Comparison of ENCODE assay signal across 27 cellular contexts in genomic region chr6:169131356-169131755, GRCh38.
DNase-seq lines count a peak whose midpoint lies in the region; ATAC-seq and TF ChIP-seq lines count a peak whose summit lies in the region.
"Had no signal": no experiment of that assay in that cellular context is flagged by ENCODE, and none has a peak within 500 bp of the region (broad histone marks: within the 10 kb centered on the region; RNA-seq: fewer than 3 reads in every experiment).

No MANE protein-coding gene starts in this region.

- no peaks in the 10 kb centered on the region for H3K79me2 ChIP-seq in fibroblast of lung (ENCODE audit: control insufficient read depth, insufficient read depth, low read length)

- DNase-seq in G401 (ENCODE audit: low spot score) (peak; percentile 12), NCI-H226 (peak; percentile 4), fibroblast of lung (ENCODE audit: low read depth in 2 of 2) (peak; percentile 13 to 46), pons (ENCODE audit: low spot score) (peak; percentile 55)
- no peak for DNase-seq in stimulated activated CD4-positive, alpha-beta T cell treated with anti-CD3 and anti-CD28 coated beads, Interleukin-1b, Interleukin-23, amount 100 ng/mL, for 48 hours
- DNase-seq: activated CD4-positive, alpha-beta memory T cell treated with anti-CD3 and anti-CD28 coated beads, Interleukin-2, amount 10 ng/mL, durations not matched to agents 7 days and 5 days; activated CD4-positive, alpha-beta T cell treated with anti-CD3 and anti-CD28 coated beads for 1 hour; activated CD8-positive, alpha-beta memory T cell treated with anti-CD3 and anti-CD28 coated beads, Interleukin-2, amount 50 U/mL, for 48 hours; endodermal cell; foreskin melanocyte; GF-D8; left colon; mesendoderm; NCI-H1105 treated with DMSO at 0.1 percent for 48 hours; NCI-H1930; NCI-H748 treated with DMSO at 0.1 percent for 48 hours; psoas muscle; SK-N-SH; transverse colon had no signal

- no peaks in the 10 kb centered on the region for H4K20me1 ChIP-seq in fibroblast of lung (ENCODE audit: control insufficient read depth, extremely low read depth, insufficient read depth, low read length)
- H4K20me1 ChIP-seq: BLaER1 had no signal

- in situ Hi-C loops in G401 (cut with HindIII; ENCODE audit: low sequenced_read_pairs): no loop called here

- H3K27me3 ChIP-seq in fibroblast of lung (ENCODE audit: control insufficient read depth, insufficient read depth, low read length): no peaks in the 10 kb centered on the region
- H3K27me3 ChIP-seq: BLaER1, neutrophil, transverse colon had no signal

- H3K4me3 ChIP-seq in fibroblast of lung (replicated peaks in 1 of 4; ENCODE audit: control extremely low read depth in 1 of 4, insufficient read depth in 1 of 4, low read depth in 3 of 4, low read length in 4 of 4): no peak overlapping the region
- H3K4me3 ChIP-seq: BLaER1, psoas muscle, transverse colon had no signal

- no peaks in the 10 kb centered on the region for H3K36me3 ChIP-seq in fibroblast of lung (ENCODE audit: control insufficient read depth, insufficient read depth, low read length)
- H3K36me3 ChIP-seq: BLaER1, neutrophil, transverse colon had no signal

- no peak overlapping the region for H3K9ac ChIP-seq in fibroblast of lung (ENCODE audit: insufficient read depth, low read length)
- H3K9ac ChIP-seq: BLaER1, SK-N-SH had no signal

- no peak overlapping the region for H3K4me2 ChIP-seq in fibroblast of lung (ENCODE audit: extremely low read depth, insufficient read depth, low read length)
- H3K4me2 ChIP-seq: BLaER1, SK-N-SH had no signal

- no peaks in the 10 kb centered on the region for H3K4me1 ChIP-seq in fibroblast of lung (ENCODE audit: control insufficient read depth, extremely low read depth, insufficient read depth, low read length)
- H3K4me1 ChIP-seq: BLaER1, psoas muscle, transverse colon had no signal

- TF ChIP-seq CTCF in fibroblast of lung (conservative IDR thresholded peaks at IDR 0.05 in 1 of 2, IDR thresholded peaks at IDR 0.05 in 1 of 2; ENCODE audit: low read depth in 1 of 2, low read length in 2 of 2): no peak

- no peak for ATAC-seq in GM18907 (IDR thresholded peaks at IDR 0.05; ENCODE audit: unreplicated experiment)
- no peak for ATAC-seq in GM18511 (IDR thresholded peaks at IDR 0.05; ENCODE audit: unreplicated experiment)
- no peak for ATAC-seq in HG02938 (IDR thresholded peaks at IDR 0.05; ENCODE audit: unreplicated experiment)
- ATAC-seq: activated naive CD4-positive, alpha-beta T cell treated with anti-CD3 and anti-CD28 coated beads, Interleukin-2, amount 50 U/mL, for 72 hours; esophagus mucosa; left colon; psoas muscle had no signal

- H2AFZ ChIP-seq in fibroblast of lung (ENCODE audit: low read length): no peak overlapping the region

- H3K9me3 ChIP-seq in fibroblast of lung (ENCODE audit: control insufficient read depth, insufficient read depth, low read depth, low read length): no peaks in the 10 kb centered on the region
- H3K9me3 ChIP-seq: neutrophil, SK-N-SH, transverse colon had no signal

- no peak overlapping the region for H3K27ac ChIP-seq in fibroblast of lung (ENCODE audit: insufficient read depth, low read length)
- H3K27ac ChIP-seq: BLaER1, neutrophil, psoas muscle, RWPE1, transverse colon had no signal
